28 cellular contexts compared by ENCODE assay signal in the genomic region with DNA sequence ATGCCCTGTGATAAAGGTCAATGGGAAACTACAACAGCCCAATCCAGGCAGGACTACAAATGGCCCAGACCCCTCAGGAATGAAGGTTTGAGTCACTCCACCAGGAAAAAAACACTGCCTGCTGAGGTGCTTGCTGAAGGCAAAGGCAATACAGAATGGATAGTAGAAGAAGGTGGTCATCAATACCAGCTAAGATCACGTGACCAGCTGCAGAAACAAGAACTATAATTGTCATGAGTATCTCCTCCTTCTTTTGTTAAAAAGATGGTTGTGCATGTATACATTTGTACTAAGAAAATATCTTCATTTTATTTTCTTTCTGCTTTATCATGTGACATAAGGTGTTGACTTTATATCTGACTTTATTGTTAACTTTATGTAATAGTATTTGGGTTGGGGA.
"Had no signal": no experiment of that assay in that cellular context is flagged by ENCODE, and none has a peak within 500 bp of the region (broad histone marks: within the 10 kb centered on the region; RNA-seq: fewer than 3 reads in every experiment).

No MANE protein-coding gene starts in this region.

- H3K9me3 ChIP-seq: colonic mucosa, gastrocnemius medialis had no signal

- FAIRE-seq: endometrium, endothelial cell of umbilical vein, frontal cortex had no signal

- H3K4me3 Mint-ChIP-seq: dendritic cell treated with granulocyte-macrophage colony-stimulating factor and Interleukin-4, amounts not matched to agents 40 ng/mL and 50 ng/mL, for 4 days; effector memory CD8-positive, alpha-beta T cell; endodermal cell had no signal

- H3K4me1 ChIP-seq: colonic mucosa, esophagus muscularis mucosa, esophagus squamous epithelium, foreskin keratinocyte, gastrocnemius medialis, gastroesophageal sphincter, heart left ventricle, heart right ventricle had no signal

- H3K4me1 Mint-ChIP-seq: endodermal cell had no signal

- H3K4me3 ChIP-seq: colonic mucosa, coronary artery, dorsolateral prefrontal cortex, esophagus muscularis mucosa, esophagus squamous epithelium, gastrocnemius medialis, gastroesophageal sphincter, heart left ventricle, heart right ventricle, hepatocyte had no signal

- H3K4me2 ChIP-seq: hepatocyte had no signal

- H2AFZ ChIP-seq: hepatocyte had no signal

- DNase-seq: colonic mucosa; cortex of kidney; dermis blood vessel endothelial cell; dorsolateral prefrontal cortex; effector CD4-positive, alpha-beta T cell; effector CD8-positive, alpha-beta T cell; effector memory CD4-positive, alpha-beta T cell; effector memory CD8-positive, alpha-beta T cell; endodermal cell; erythroblast; esophagus squamous epithelium; foreskin fibroblast; foreskin keratinocyte; foreskin melanocyte; gastrocnemius medialis; glutamatergic neuron; heart left ventricle; heart right ventricle had no signal

- H3K27me3 ChIP-seq: colonic mucosa, dorsolateral prefrontal cortex, esophagus muscularis mucosa, esophagus squamous epithelium, foreskin keratinocyte, gastrocnemius medialis, gastroesophageal sphincter, heart left ventricle, heart right ventricle, hepatocyte had no signal

- H3K27ac ChIP-seq: colonic mucosa, coronary artery, dorsolateral prefrontal cortex, epithelial cell of prostate, esophagus muscularis mucosa, esophagus squamous epithelium, foreskin keratinocyte, gastrocnemius medialis, gastroesophageal sphincter, heart left ventricle, heart right ventricle, hepatocyte had no signal

- H3K27me3 Mint-ChIP-seq: effector memory CD8-positive, alpha-beta T cell had no signal

- H3K79me2 ChIP-seq: hepatocyte had no signal

- ATAC-seq: effector memory CD8-positive, alpha-beta T cell; esophagus mucosa; foreskin keratinocyte; gastrocnemius medialis; gastroesophageal sphincter; heart left ventricle; heart right ventricle had no signal

- H3K36me3 ChIP-seq: colonic mucosa, esophagus muscularis mucosa, esophagus squamous epithelium, gastrocnemius medialis, gastroesophageal sphincter, heart left ventricle, heart right ventricle had no signal

- H3K27ac Mint-ChIP-seq: dendritic cell treated with granulocyte-macrophage colony-stimulating factor and Interleukin-4, amounts not matched to agents 40 ng/mL and 50 ng/mL, for 4 days; effector memory CD8-positive, alpha-beta T cell; endodermal cell had no signal
